In the genomic region with DNA sequence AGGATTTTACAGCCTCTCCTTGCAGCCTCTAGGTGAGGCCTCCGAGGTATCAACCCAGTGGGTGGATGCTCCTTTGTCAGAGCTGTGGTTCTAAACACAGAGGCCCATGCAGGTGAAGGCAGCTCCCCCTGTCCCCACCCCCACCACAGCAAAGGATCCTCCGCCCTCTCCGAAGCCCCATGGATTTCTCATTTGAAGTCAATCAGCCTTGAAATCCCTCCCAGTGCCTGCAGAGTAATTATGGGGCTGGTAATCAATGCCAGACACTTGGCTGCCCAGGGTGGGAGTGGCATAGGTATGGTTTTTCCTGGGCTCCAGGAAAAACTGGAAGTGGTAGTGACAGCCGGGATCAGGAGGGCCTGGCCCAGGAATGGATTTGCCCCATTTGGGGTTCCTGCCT, we compare ENCODE assay signal across 29 cellular contexts.
"Had no signal": no experiment of that assay in that cellular context is flagged by ENCODE, and none has a peak within 500 bp of the region (broad histone marks: within the 10 kb centered on the region; RNA-seq: fewer than 3 reads in every experiment).

No MANE protein-coding gene starts in this region.

- DNase-seq: activated CD4-positive, alpha-beta T cell treated with anti-CD3 and anti-CD28 coated beads for 36 hours; activated CD4-positive, CD25-positive, alpha-beta regulatory T cell; activated CD8-positive, alpha-beta memory T cell treated with anti-CD3 and anti-CD28 coated beads, Interleukin-2, amount 10 ng/mL, durations not matched to agents 7 days and 5 days; activated CD8-positive, alpha-beta T cell treated with anti-CD3 and anti-CD28 coated beads, Interleukin-2, amount 10 ng/mL, durations not matched to agents 7 days and 5 days; activated naive CD4-positive, alpha-beta T cell; activated T-cell treated with anti-CD3 and anti-CD28 coated beads for 4 hours; activated T-cell treated with anti-CD3 and anti-CD28 coated beads, Interleukin-2, amount 50 U/mL, for 72 hours; central memory CD4-positive, alpha-beta T cell; endodermal cell; foreskin fibroblast; head of caudate nucleus; hippocampal formation; left cardiac atrium; naive B cell; nucleus accumbens; psoas muscle; sigmoid colon; small intestine; stimulated activated CD4-positive, alpha-beta T cell treated with anti-CD3 and anti-CD28 coated beads, Interleukin-4, amount 100 ng/mL, for 24 hours; trophoblast cell; uterus had no signal

- H3K9me3 ChIP-seq: breast epithelium, psoas muscle, sigmoid colon, thoracic aorta, uterus had no signal

- H3K4me3 Mint-ChIP-seq: activated CD4-positive, alpha-beta T cell treated with anti-CD3 and anti-CD28 coated beads for 36 hours; activated CD8-positive, alpha-beta memory T cell treated with anti-CD3 and anti-CD28 coated beads, Interleukin-2, amount 10 ng/mL, durations not matched to agents 7 days and 5 days; activated CD8-positive, alpha-beta T cell treated with anti-CD3 and anti-CD28 coated beads, Interleukin-2, amount 10 ng/mL, durations not matched to agents 7 days and 5 days; activated T-cell treated with anti-CD3 and anti-CD28 coated beads, Interleukin-2, amount 50 U/mL, for 72 hours; endodermal cell; mesothelial cell of epicardium; naive B cell; stimulated activated effector memory CD8-positive, alpha-beta T cell treated with anti-CD3 and anti-CD28 coated beads, Interleukin-12 subunit alpha, Interleukin-12 subunit beta, amount 100 ng/mL, for 72 hours; stimulated activated naive CD8-positive, alpha-beta T cell treated with anti-CD3 and anti-CD28 coated beads, Interleukin-15, Interleukin-2, amounts not matched to agents 100 ng/mL and 50 ng/mL, for 24 hours had no signal

- H3K4me1 ChIP-seq: breast epithelium, parathyroid adenoma, psoas muscle, sigmoid colon, uterus had no signal

- H3K27ac Mint-ChIP-seq: activated CD4-positive, alpha-beta T cell treated with anti-CD3 and anti-CD28 coated beads for 36 hours; activated CD8-positive, alpha-beta memory T cell treated with anti-CD3 and anti-CD28 coated beads, Interleukin-2, amount 10 ng/mL, durations not matched to agents 7 days and 5 days; activated CD8-positive, alpha-beta T cell treated with anti-CD3 and anti-CD28 coated beads, Interleukin-2, amount 10 ng/mL, durations not matched to agents 7 days and 5 days; activated naive CD4-positive, alpha-beta T cell treated with anti-CD3 and anti-CD28 coated beads, Interleukin-2, amount 50 U/mL, for 72 hours; activated T-cell treated with anti-CD3 and anti-CD28 coated beads, Interleukin-2, amount 50 U/mL, for 72 hours; endodermal cell; mesothelial cell of epicardium; stimulated activated effector memory CD8-positive, alpha-beta T cell treated with anti-CD3 and anti-CD28 coated beads, Interleukin-12 subunit alpha, Interleukin-12 subunit beta, amount 100 ng/mL, for 72 hours; stimulated activated naive CD8-positive, alpha-beta T cell treated with anti-CD3 and anti-CD28 coated beads, Interleukin-15, Interleukin-2, amounts not matched to agents 100 ng/mL and 50 ng/mL, for 24 hours had no signal

- H3K36me3 ChIP-seq: breast epithelium, sigmoid colon, thoracic aorta, uterus had no signal

- H3K27ac ChIP-seq: breast epithelium, parathyroid adenoma, psoas muscle, sigmoid colon, thoracic aorta, uterus had no signal

- H3K36me3 Mint-ChIP-seq: activated CD8-positive, alpha-beta memory T cell treated with anti-CD3 and anti-CD28 coated beads, Interleukin-2, amount 10 ng/mL, durations not matched to agents 7 days and 5 days; activated naive CD4-positive, alpha-beta T cell treated with anti-CD3 and anti-CD28 coated beads, Interleukin-2, amount 50 U/mL, for 72 hours; mesothelial cell of epicardium; naive B cell; stimulated activated effector memory CD8-positive, alpha-beta T cell treated with anti-CD3 and anti-CD28 coated beads, Interleukin-12 subunit alpha, Interleukin-12 subunit beta, amount 100 ng/mL, for 72 hours had no signal

- ATAC-seq: activated CD4-positive, alpha-beta T cell treated with anti-CD3 and anti-CD28 coated beads for 36 hours; activated CD8-positive, alpha-beta memory T cell treated with anti-CD3 and anti-CD28 coated beads, Interleukin-2, amount 10 ng/mL, durations not matched to agents 7 days and 5 days; activated CD8-positive, alpha-beta T cell treated with anti-CD3 and anti-CD28 coated beads, Interleukin-2, amount 10 ng/mL, durations not matched to agents 7 days and 5 days; activated naive CD4-positive, alpha-beta T cell treated with anti-CD3 and anti-CD28 coated beads, Interleukin-2, amount 50 U/mL, for 72 hours; activated T-cell treated with anti-CD3 and anti-CD28 coated beads, Interleukin-2, amount 50 U/mL, for 72 hours; esophagus mucosa; left cardiac atrium; psoas muscle; stimulated activated effector memory CD8-positive, alpha-beta T cell treated with anti-CD3 and anti-CD28 coated beads, Interleukin-12 subunit alpha, Interleukin-12 subunit beta, amount 100 ng/mL, for 72 hours had no signal

- H3K4me1 Mint-ChIP-seq: endodermal cell, mesothelial cell of epicardium, naive B cell had no signal

- H3K4me3 ChIP-seq: breast epithelium, psoas muscle, sigmoid colon, thoracic aorta, uterus had no signal

- H3K27me3 ChIP-seq: uterus had no signal

- H3K9me3 Mint-ChIP-seq: activated naive CD4-positive, alpha-beta T cell treated with anti-CD3 and anti-CD28 coated beads, Interleukin-2, amount 50 U/mL, for 72 hours; activated T-cell treated with anti-CD3 and anti-CD28 coated beads, Interleukin-2, amount 50 U/mL, for 72 hours; endodermal cell; mesothelial cell of epicardium; stimulated activated effector memory CD8-positive, alpha-beta T cell treated with anti-CD3 and anti-CD28 coated beads, Interleukin-12 subunit alpha, Interleukin-12 subunit beta, amount 100 ng/mL, for 72 hours; stimulated activated naive CD8-positive, alpha-beta T cell treated with anti-CD3 and anti-CD28 coated beads, Interleukin-15, Interleukin-2, amounts not matched to agents 100 ng/mL and 50 ng/mL, for 24 hours had no signal
